9 cellular contexts compared by ENCODE assay signal in genomic region chr22:37932401-37932800, GRCh38. TPM values are rescaled to one million over a fixed set of nuclear protein-coding genes. Genes with fewer than 3 reads are reported as not detected.
"Had no signal": no experiment of that assay in that cellular context is flagged by ENCODE, and none has a peak within 500 bp of the region (broad histone marks: within the 10 kb centered on the region; RNA-seq: fewer than 3 reads in every experiment).

No MANE protein-coding gene starts in this region.

- DNase-seq: activated CD8-positive, alpha-beta memory T cell treated with anti-CD3 and anti-CD28 coated beads, Interleukin-2, amount 50 U/mL, for 4 hours; activated CD8-positive, alpha-beta T cell treated with anti-CD3 and anti-CD28 coated beads for 36 hours; T-cell had no signal

- H3K4me3 Mint-ChIP-seq: activated CD8-positive, alpha-beta T cell treated with anti-CD3 and anti-CD28 coated beads for 36 hours; T-cell had no signal

- ATAC-seq: activated CD8-positive, alpha-beta T cell treated with anti-CD3 and anti-CD28 coated beads for 36 hours; T-cell had no signal

- H3K9me3 ChIP-seq: testis had no signal

- H3K27ac Mint-ChIP-seq: activated CD8-positive, alpha-beta T cell treated with anti-CD3 and anti-CD28 coated beads for 36 hours; T-cell had no signal

- H3K27me3 Mint-ChIP-seq: activated CD8-positive, alpha-beta T cell treated with anti-CD3 and anti-CD28 coated beads for 36 hours; T-cell had no signal

- H3K27me3 ChIP-seq: testis had no signal

- H3K9me3 Mint-ChIP-seq: activated CD8-positive, alpha-beta T cell treated with anti-CD3 and anti-CD28 coated beads for 36 hours; T-cell had no signal

- H3K4me2 ChIP-seq: smooth muscle cell had no signal

- H3K4me3 ChIP-seq: smooth muscle cell, testis had no signal

RNA-seq across cellular contexts. Expression of gene C22orf23, which starts 21.0 kb away (rescaled TPM):
- total RNA-seq: activated CD8-positive, alpha-beta T cell treated with anti-CD3 and anti-CD28 coated beads for 36 hours; astrocyte; liver; T-cell had no signal
- polyA plus RNA-seq: keratinocyte had no signal

RNA-seq across cellular contexts. Expression of gene SOX10, which starts 52.0 kb away (rescaled TPM):
- total RNA-seq: activated CD8-positive, alpha-beta T cell treated with anti-CD3 and anti-CD28 coated beads for 36 hours; myocyte; smooth muscle cell; T-cell had no signal
- polyA plus RNA-seq: keratinocyte, smooth muscle cell had no signal
